ENCODE assay signal across 9 cellular contexts in the genomic region with DNA sequence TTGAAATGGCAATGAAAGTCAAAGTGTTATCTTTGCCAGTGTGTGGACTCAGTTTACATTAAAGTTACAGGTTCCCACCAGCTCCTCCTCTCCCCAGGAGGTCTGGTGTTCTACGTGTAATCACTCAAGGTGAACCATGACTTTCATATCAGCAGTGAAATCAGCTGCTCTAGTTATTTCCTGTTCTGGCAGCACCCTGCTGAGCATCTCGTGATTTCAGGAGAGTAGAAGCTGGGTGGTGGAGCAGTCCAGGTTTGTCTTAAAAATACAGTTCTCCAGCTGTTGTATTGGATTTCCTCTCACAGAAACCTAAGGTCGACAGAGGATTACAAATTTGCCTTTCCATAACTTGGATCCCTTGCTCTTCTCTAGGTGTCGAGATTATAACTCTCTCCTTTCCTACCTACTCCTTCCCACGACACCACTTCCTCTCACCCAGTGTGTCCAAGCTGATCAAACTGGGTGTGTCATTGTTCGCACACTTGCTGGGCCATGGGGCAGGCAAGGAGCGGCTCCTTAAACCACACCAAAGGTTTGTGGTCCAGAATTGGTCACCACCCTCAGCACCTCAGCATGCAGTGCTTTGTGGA. TPM values are rescaled to one million over a fixed set of nuclear protein-coding genes. Genes with fewer than 3 reads are reported as not detected.
DNase-seq lines count a peak whose midpoint lies in the region; ATAC-seq and TF ChIP-seq lines count a peak whose summit lies in the region.
"Had no signal": no experiment of that assay in that cellular context is flagged by ENCODE, and none has a peak within 500 bp of the region (broad histone marks: within the 10 kb centered on the region; RNA-seq: fewer than 3 reads in every experiment).

No MANE protein-coding gene starts in this region.

- H3K9me3 Mint-ChIP-seq in activated CD8-positive, alpha-beta memory T cell treated with anti-CD3 and anti-CD28 coated beads, Interleukin-2, amount 10 ng/mL, durations not matched to agents 7 days and 5 days (ENCODE audit: low read depth), result no peaks in the 10 kb centered on the region

- no peaks in the 10 kb centered on the region for H3K27me3 Mint-ChIP-seq in activated CD8-positive, alpha-beta memory T cell treated with anti-CD3 and anti-CD28 coated beads, Interleukin-2, amount 10 ng/mL, durations not matched to agents 7 days and 5 days

- CTCF ChIA-PET in activated CD8-positive, alpha-beta memory T cell treated with anti-CD3 and anti-CD28 coated beads, Interleukin-2, amount 10 ng/mL, durations not matched to agents 7 days and 5 days (lab: Charles Lee), result interaction anchor here (0.7 to 5.6 kb wide), 12 partner anchors 12 to 258 kb away, joined by 3 to 35 read pairs (median 10); a partner anchor contains a TSS

- peaks cover 1% of the 10 kb centered on the region for H3K36me3 Mint-ChIP-seq in activated CD8-positive, alpha-beta memory T cell treated with anti-CD3 and anti-CD28 coated beads, Interleukin-2, amount 10 ng/mL, durations not matched to agents 7 days and 5 days

- TF ChIP-seq POLR2A in stomach (IDR thresholded peaks at IDR 0.05), result no peak

- H3K4me3 ChIP-seq in stomach, result no peak overlapping the region

- intact Hi-C loops in stomach (cut with DNase I; ENCODE audit: low total_unique reads), result no loop called here

- no peaks in the 10 kb centered on the region for H3K27me3 ChIP-seq in stomach

- peaks cover 0 to 23% (median 4%) of the 10 kb centered on the region in 4 donors for H3K4me1 ChIP-seq in stomach

- TF ChIP-seq CTCF in stomach (IDR thresholded peaks at IDR 0.05), result no peak

- 21 to 43% (median 33%) methylated on average over 7 of the region's 7 CpGs for WGBS in stomach, 5 donors

- DNase-seq in activated CD8-positive, alpha-beta memory T cell treated with anti-CD3 and anti-CD28 coated beads, Interleukin-2, amount 10 ng/mL, durations not matched to agents 7 days and 5 days, result peak; percentile 71
- DNase-seq in activated CD8-positive, alpha-beta memory T cell treated with anti-CD3 and anti-CD28 coated beads, Interleukin-2, amount 50 U/mL, for 4 hours, result no peak
- DNase-seq in activated CD4-positive, alpha-beta T cell treated with anti-CD3 and anti-CD28 coated beads, Interleukin-2, amount 50 U/mL, for 1 hour, result peak; percentile 17
- peak; percentile 60 for DNase-seq in stomach
- no peak for DNase-seq in NCI-H1436 treated with DMSO at 0.1 percent for 48 hours (lab: John Stamatoyannopoulos, UW)
- no peak for DNase-seq in COLO829 (ENCODE audit: low spot score)
- DNase-seq in NCI-H128 (lab: John Stamatoyannopoulos, UW; ENCODE audit: unreplicated experiment), result no peak

- H3K36me3 ChIP-seq in stomach, result no peaks in the 10 kb centered on the region

- H3K4me3 Mint-ChIP-seq in activated CD8-positive, alpha-beta memory T cell treated with anti-CD3 and anti-CD28 coated beads, Interleukin-2, amount 10 ng/mL, durations not matched to agents 7 days and 5 days, result peak overlapping the region; percentile 46

- H3K4me1 Mint-ChIP-seq in activated CD8-positive, alpha-beta memory T cell treated with anti-CD3 and anti-CD28 coated beads, Interleukin-2, amount 10 ng/mL, durations not matched to agents 7 days and 5 days, result peaks cover 97% of the 10 kb centered on the region

- ATAC-seq in activated CD8-positive, alpha-beta memory T cell treated with anti-CD3 and anti-CD28 coated beads, Interleukin-2, amount 10 ng/mL, durations not matched to agents 7 days and 5 days, result peak; percentile 52
- peak; percentile 64 for ATAC-seq in HG03103 (IDR thresholded peaks at IDR 0.05; ENCODE audit: low read depth, unreplicated experiment)

- no peak for TF ChIP-seq EP300 in stomach (IDR thresholded peaks at IDR 0.05)

- H3K27ac ChIP-seq in stomach, result peak overlapping the region in 3 of 5 donors; percentile 3 to 68 (median 48)

- H3K27ac Mint-ChIP-seq in activated CD8-positive, alpha-beta memory T cell treated with anti-CD3 and anti-CD28 coated beads, Interleukin-2, amount 10 ng/mL, durations not matched to agents 7 days and 5 days, result peak overlapping the region; percentile 87

- no peaks in the 10 kb centered on the region for H3K9me3 ChIP-seq in stomach

RNA-seq across cellular contexts. Expression of a gene that starts 13.0 kb away (rescaled TPM):
- total RNA-seq in activated CD8-positive, alpha-beta memory T cell treated with anti-CD3 and anti-CD28 coated beads, Interleukin-2, amount 10 ng/mL, durations not matched to agents 7 days and 5 days, result 100 to 1,000 TPM in 1 of 2 experiments, 10 to 100 TPM in 1; 90.2 to 126 TPM
- total RNA-seq in stomach, result 10 to 100 TPM in 2 of 5 donors, 1 to 10 TPM in 1, under 1 TPM in 1, not detected in 1; 0.29 to 17.1 (median 8.7) TPM
- polyA plus RNA-seq in stomach, result 1 to 10 TPM; 3.6 to 6.3 (median 4.0) TPM
- polyA plus RNA-seq: BJ had no signal

Comparison
In these comparisons a context has a peak if more than half of its experiments do, and no peak if none do; other contexts are left out.
1. DNase-seq: peak in activated CD8-positive, alpha-beta memory T cell treated with anti-CD3 and anti-CD28 coated beads, Interleukin-2, amount 10 ng/mL, durations not matched to agents 7 days and 5 days (single experiment), activated CD4-positive, alpha-beta T cell treated with anti-CD3 and anti-CD28 coated beads, Interleukin-2, amount 50 U/mL, for 1 hour (single experiment) and stomach (single experiment); none in activated CD8-positive, alpha-beta memory T cell treated with anti-CD3 and anti-CD28 coated beads, Interleukin-2, amount 50 U/mL, for 4 hours (single experiment), NCI-H1436 treated with DMSO at 0.1 percent for 48 hours (single experiment), COLO829 (single experiment) and NCI-H128 (single experiment).
2. RNA of a gene that starts 13.0 kb away (total RNA-seq): 90.2 to 126 TPM in activated CD8-positive, alpha-beta memory T cell treated with anti-CD3 and anti-CD28 coated beads, Interleukin-2, amount 10 ng/mL, durations not matched to agents 7 days and 5 days; 0.29 to 17.1 TPM in stomach; every median in the first group is over 4 times any median in the second.